ENCODE assay signal across 23 cellular contexts in genomic region chr4:150308824-150309472, GRCh38.
DNase-seq lines count a peak whose midpoint lies in the region; ATAC-seq, FAIRE-seq and TF ChIP-seq lines count a peak whose summit lies in the region.
"Had no signal": no experiment of that assay in that cellular context is flagged by ENCODE, and none has a peak within 500 bp of the region (broad histone marks: within the 10 kb centered on the region; RNA-seq: fewer than 3 reads in every experiment).

No MANE protein-coding gene starts in this region.

- no peak overlapping the region for H3K4me3 Mint-ChIP-seq in activated naive CD4-positive, alpha-beta T cell treated with anti-CD3 and anti-CD28 coated beads for 36 hours
- H3K4me3 Mint-ChIP-seq in activated naive CD4-positive, alpha-beta T cell treated with anti-CD3 and anti-CD28 coated beads, Interleukin-2, amount 10 ng/mL, durations not matched to agents 7 days and 5 days: no peak overlapping the region
- H3K4me3 Mint-ChIP-seq in astrocyte (ENCODE audit: unreplicated experiment): no peak overlapping the region
- H3K4me3 Mint-ChIP-seq in activated naive CD8-positive, alpha-beta T cell treated with anti-CD3 and anti-CD28 coated beads, Interleukin-2, amount 50 U/mL, for 24 hours: no peak overlapping the region
- H3K4me3 Mint-ChIP-seq: CD8-positive, alpha-beta T cell; endodermal cell had no signal

- H3K36me3 Mint-ChIP-seq in activated naive CD4-positive, alpha-beta T cell treated with anti-CD3 and anti-CD28 coated beads for 36 hours (ENCODE audit: low read depth): peaks cover 6% of the 10 kb centered on the region
- H3K36me3 Mint-ChIP-seq in activated naive CD4-positive, alpha-beta T cell treated with anti-CD3 and anti-CD28 coated beads, Interleukin-2, amount 10 ng/mL, durations not matched to agents 7 days and 5 days: no peaks in the 10 kb centered on the region
- no peaks in the 10 kb centered on the region for H3K36me3 Mint-ChIP-seq in astrocyte (ENCODE audit: low read depth, unreplicated experiment)
- H3K36me3 Mint-ChIP-seq in activated naive CD8-positive, alpha-beta T cell treated with anti-CD3 and anti-CD28 coated beads, Interleukin-2, amount 50 U/mL, for 24 hours (ENCODE audit: low read depth): peaks cover 9% of the 10 kb centered on the region

- no peak overlapping the region for H3K4me3 ChIP-seq in astrocyte (ENCODE audit: insufficient read depth, low read depth, low read length)
- H3K4me3 ChIP-seq: mucosa of descending colon, ovary, SK-N-MC, spleen had no signal

- no peaks in the 10 kb centered on the region for H4K20me1 ChIP-seq in astrocyte (ENCODE audit: insufficient read depth, low read length)

- no peaks in the 10 kb centered on the region for H3K9me3 ChIP-seq in astrocyte (ENCODE audit: insufficient read depth, low read depth, low read length)
- H3K9me3 ChIP-seq: mucosa of descending colon, ovary, spleen had no signal

- peaks cover 45% of the 10 kb centered on the region for H3K4me1 ChIP-seq in astrocyte (ENCODE audit: insufficient read depth, low read length)
- H3K4me1 ChIP-seq: spleen had no signal

- no peak overlapping the region for H3K9ac ChIP-seq in astrocyte (ENCODE audit: low read length)

- no peak overlapping the region for H3K27ac Mint-ChIP-seq in activated naive CD4-positive, alpha-beta T cell treated with anti-CD3 and anti-CD28 coated beads for 36 hours
- H3K27ac Mint-ChIP-seq in activated naive CD4-positive, alpha-beta T cell treated with anti-CD3 and anti-CD28 coated beads, Interleukin-2, amount 10 ng/mL, durations not matched to agents 7 days and 5 days: no peak overlapping the region
- no peak overlapping the region for H3K27ac Mint-ChIP-seq in astrocyte (ENCODE audit: unreplicated experiment)
- no peak overlapping the region for H3K27ac Mint-ChIP-seq in activated naive CD8-positive, alpha-beta T cell treated with anti-CD3 and anti-CD28 coated beads, Interleukin-2, amount 50 U/mL, for 24 hours
- H3K27ac Mint-ChIP-seq: CD8-positive, alpha-beta T cell; endodermal cell had no signal

- CTCF ChIA-PET in activated naive CD4-positive, alpha-beta T cell treated with anti-CD3 and anti-CD28 coated beads for 36 hours (lab: Charles Lee): interaction anchor here (1.2 kb wide), 1 partner anchor 42 kb away, joined by 3 read pairs; no protein-coding TSS in a partner anchor
- CTCF ChIA-PET in activated naive CD4-positive, alpha-beta T cell treated with anti-CD3 and anti-CD28 coated beads, Interleukin-2, amount 10 ng/mL, durations not matched to agents 7 days and 5 days (lab: Charles Lee): interaction anchor here (2.3 kb wide), 1 partner anchor 12 kb away, joined by 15 read pairs; no protein-coding TSS in a partner anchor

- intact Hi-C loops in activated naive CD4-positive, alpha-beta T cell treated with anti-CD3 and anti-CD28 coated beads for 36 hours (cut with micrococcal nuclease): no loop called here

- H3K27me3 Mint-ChIP-seq in activated naive CD4-positive, alpha-beta T cell treated with anti-CD3 and anti-CD28 coated beads for 36 hours (ENCODE audit: low read depth): no peaks in the 10 kb centered on the region
- no peaks in the 10 kb centered on the region for H3K27me3 Mint-ChIP-seq in activated naive CD4-positive, alpha-beta T cell treated with anti-CD3 and anti-CD28 coated beads, Interleukin-2, amount 10 ng/mL, durations not matched to agents 7 days and 5 days
- H3K27me3 Mint-ChIP-seq in astrocyte (ENCODE audit: low read depth, unreplicated experiment): no peaks in the 10 kb centered on the region
- no peaks in the 10 kb centered on the region for H3K27me3 Mint-ChIP-seq in activated naive CD8-positive, alpha-beta T cell treated with anti-CD3 and anti-CD28 coated beads, Interleukin-2, amount 50 U/mL, for 24 hours

- TF ChIP-seq CTCF in astrocyte (IDR thresholded peaks at IDR 0.05; ENCODE audit: insufficient read depth, low read depth, low read length): no peak

- H3K27ac ChIP-seq in astrocyte (ENCODE audit: low read depth, low read length): peak overlapping the region; percentile 78
- H3K27ac ChIP-seq: ovary, spleen had no signal

- no peak for ATAC-seq in HG02588 (IDR thresholded peaks at IDR 0.05; ENCODE audit: unreplicated experiment)
- ATAC-seq in activated naive CD8-positive, alpha-beta T cell treated with anti-CD3 and anti-CD28 coated beads, Interleukin-2, amount 50 U/mL, for 24 hours: no peak
- ATAC-seq: CD8-positive, alpha-beta T cell; HCT116; mucosa of descending colon; stimulated activated naive CD8-positive, alpha-beta T cell treated with anti-CD3 and anti-CD28 coated beads, Interleukin-15, Interleukin-2, amounts not matched to agents 100 U/mL and 50 U/mL, for 24 hours had no signal

- FAIRE-seq in astrocyte (lab: Jason Lieb, UNC): peak; percentile 64
- FAIRE-seq: A204.1 had no signal

- peak overlapping the region; percentile 68 for H3K4me2 ChIP-seq in astrocyte (ENCODE audit: low read length)

- no peaks in the 10 kb centered on the region for H3K36me3 ChIP-seq in astrocyte (ENCODE audit: insufficient read depth, low read length)
- H3K36me3 ChIP-seq: ovary had no signal

- no peaks in the 10 kb centered on the region for H3K4me1 Mint-ChIP-seq in activated naive CD4-positive, alpha-beta T cell treated with anti-CD3 and anti-CD28 coated beads for 36 hours (ENCODE audit: low read depth)
- H3K4me1 Mint-ChIP-seq in activated naive CD4-positive, alpha-beta T cell treated with anti-CD3 and anti-CD28 coated beads, Interleukin-2, amount 10 ng/mL, durations not matched to agents 7 days and 5 days: no peaks in the 10 kb centered on the region
- peaks cover 39% of the 10 kb centered on the region for H3K4me1 Mint-ChIP-seq in astrocyte (ENCODE audit: low read depth, unreplicated experiment)
- no peaks in the 10 kb centered on the region for H3K4me1 Mint-ChIP-seq in activated naive CD8-positive, alpha-beta T cell treated with anti-CD3 and anti-CD28 coated beads, Interleukin-2, amount 50 U/mL, for 24 hours

- H2AFZ ChIP-seq in astrocyte (ENCODE audit: low read depth, low read length): no peak overlapping the region

- DNase-seq in activated naive CD4-positive, alpha-beta T cell treated with anti-CD3 and anti-CD28 coated beads for 36 hours: peak; percentile 8
- DNase-seq in activated naive CD4-positive, alpha-beta T cell treated with anti-CD3 and anti-CD28 coated beads, Interleukin-2, amount 10 ng/mL, durations not matched to agents 7 days and 5 days: no peak
- DNase-seq in astrocyte (ENCODE audit: low read depth) (peak; percentile 72), glomerular visceral epithelial cell (ENCODE audit: extremely low spot score) (peak; percentile 42), mucosa of gallbladder (ENCODE audit: low spot score) (no peak), amygdala (lab: John Stamatoyannopoulos, UW) (no peak)
- DNase-seq in activated naive CD8-positive, alpha-beta T cell treated with anti-CD3 and anti-CD28 coated beads, Interleukin-2, amount 50 U/mL, for 24 hours: no peak
- DNase-seq: activated CD8-positive, alpha-beta memory T cell treated with anti-CD3 and anti-CD28 coated beads for 24 hours; activated effector memory CD4-positive, alpha-beta T cell treated with anti-CD3 and anti-CD28 coated beads, Interleukin-2, amount 50 U/mL, for 16 hours; CD8-positive, alpha-beta T cell; endodermal cell; glutamatergic neuron; islet precursor cell; KG1; mucosa of descending colon; NCI-H1417 treated with DMSO at 0.1 percent for 48 hours; ovary; spleen; stimulated activated naive CD8-positive, alpha-beta T cell treated with anti-CD3 and anti-CD28 coated beads, Interleukin-15, Interleukin-2, amounts not matched to agents 100 U/mL and 50 U/mL, for 24 hours had no signal

- H3K27me3 ChIP-seq in astrocyte (ENCODE audit: insufficient read depth, low read length): no peaks in the 10 kb centered on the region
- H3K27me3 ChIP-seq: ovary, spleen had no signal

- no peaks in the 10 kb centered on the region for H3K79me2 ChIP-seq in astrocyte (ENCODE audit: insufficient read depth, low read length)

- H3K9me3 Mint-ChIP-seq in activated naive CD4-positive, alpha-beta T cell treated with anti-CD3 and anti-CD28 coated beads for 36 hours: no peaks in the 10 kb centered on the region
- no peaks in the 10 kb centered on the region for H3K9me3 Mint-ChIP-seq in activated naive CD4-positive, alpha-beta T cell treated with anti-CD3 and anti-CD28 coated beads, Interleukin-2, amount 10 ng/mL, durations not matched to agents 7 days and 5 days
- no peaks in the 10 kb centered on the region for H3K9me3 Mint-ChIP-seq in astrocyte (ENCODE audit: unreplicated experiment)
- no peaks in the 10 kb centered on the region for H3K9me3 Mint-ChIP-seq in activated naive CD8-positive, alpha-beta T cell treated with anti-CD3 and anti-CD28 coated beads, Interleukin-2, amount 50 U/mL, for 24 hours
- H3K9me3 Mint-ChIP-seq: CD8-positive, alpha-beta T cell; endodermal cell had no signal

Comparison
In these comparisons a context has a peak if more than half of its experiments do, and no peak if none do; other contexts are left out.
1. DNase-seq: peak in activated naive CD4-positive, alpha-beta T cell treated with anti-CD3 and anti-CD28 coated beads for 36 hours (single experiment), astrocyte (single experiment) and glomerular visceral epithelial cell (single experiment); none in activated naive CD4-positive, alpha-beta T cell treated with anti-CD3 and anti-CD28 coated beads, Interleukin-2, amount 10 ng/mL, durations not matched to agents 7 days and 5 days (single experiment), mucosa of gallbladder (single experiment), amygdala (0 of 56) and activated naive CD8-positive, alpha-beta T cell treated with anti-CD3 and anti-CD28 coated beads, Interleukin-2, amount 50 U/mL, for 24 hours (single experiment).